ENCODE assay signal across 17 cellular contexts in genomic region chr1:3541465-3541864, GRCh38.
"Had no signal": no experiment of that assay in that cellular context is flagged by ENCODE, and none has a peak within 500 bp of the region (broad histone marks: within the 10 kb centered on the region; RNA-seq: fewer than 3 reads in every experiment).

No MANE protein-coding gene starts in this region.

- H3K36me3 Mint-ChIP-seq: activated naive CD8-positive, alpha-beta T cell; naive thymus-derived CD8-positive, alpha-beta T cell; neural progenitor cell had no signal

- H3K27me3 Mint-ChIP-seq: activated naive CD8-positive, alpha-beta T cell; activated T-helper 17 cell treated with anti-CD3 and anti-CD28 coated beads, Interleukin-2, amount 50 U/mL, for 72 hours; central memory CD8-positive, alpha-beta T cell; naive thymus-derived CD8-positive, alpha-beta T cell; progenitor cell of endocrine pancreas had no signal

- H3K9ac ChIP-seq: neural progenitor cell had no signal

- DNase-seq: activated CD4-positive, alpha-beta T cell treated with anti-CD3 and anti-CD28 coated beads for 1 hour; activated naive CD4-positive, alpha-beta T cell; activated T-cell treated with anti-CD3 and anti-CD28 coated beads, Interleukin-2, amount 50 U/mL, for 1 hour; colonic mucosa; heart right ventricle; naive thymus-derived CD8-positive, alpha-beta T cell; retina; stimulated activated CD4-positive, alpha-beta T cell treated with anti-CD3 and anti-CD28 coated beads, Interleukin-4, amount 100 ng/mL, for 24 hours; stimulated activated naive CD4-positive, alpha-beta T cell treated with Interleukin-2 at 50 U/mL for 16 hours; T-helper 9 cell had no signal

- H2AFZ ChIP-seq: neural progenitor cell had no signal

- ATAC-seq: activated T-helper 17 cell treated with anti-CD3 and anti-CD28 coated beads, Interleukin-2, amount 50 U/mL, for 72 hours; naive thymus-derived CD8-positive, alpha-beta T cell had no signal

- H3K4me3 Mint-ChIP-seq: activated naive CD8-positive, alpha-beta T cell; activated T-helper 17 cell treated with anti-CD3 and anti-CD28 coated beads, Interleukin-2, amount 50 U/mL, for 72 hours; central memory CD8-positive, alpha-beta T cell; naive thymus-derived CD8-positive, alpha-beta T cell; neural progenitor cell had no signal

- H3K27me3 ChIP-seq: adrenal gland, colonic mucosa, neural progenitor cell had no signal

- H3K9me3 Mint-ChIP-seq: activated T-helper 17 cell treated with anti-CD3 and anti-CD28 coated beads, Interleukin-2, amount 50 U/mL, for 72 hours; central memory CD8-positive, alpha-beta T cell; naive thymus-derived CD8-positive, alpha-beta T cell; neural progenitor cell had no signal

- H3K27ac Mint-ChIP-seq: activated naive CD8-positive, alpha-beta T cell; activated T-helper 17 cell treated with anti-CD3 and anti-CD28 coated beads, Interleukin-2, amount 50 U/mL, for 72 hours; naive thymus-derived CD8-positive, alpha-beta T cell; neural progenitor cell; progenitor cell of endocrine pancreas had no signal

- H3K4me1 Mint-ChIP-seq: activated T-helper 17 cell treated with anti-CD3 and anti-CD28 coated beads, Interleukin-2, amount 50 U/mL, for 72 hours; central memory CD8-positive, alpha-beta T cell had no signal

- H3K36me3 ChIP-seq: adrenal gland, colonic mucosa, heart right ventricle, neural progenitor cell had no signal

- H3K27ac ChIP-seq: colonic mucosa, neural progenitor cell had no signal

- H3K9me3 ChIP-seq: adrenal gland, colonic mucosa, heart right ventricle had no signal

- H3K4me3 ChIP-seq: adrenal gland, colonic mucosa, heart right ventricle, lung, neural progenitor cell had no signal

- H3K4me2 ChIP-seq: neural progenitor cell had no signal

- H3K4me1 ChIP-seq: colonic mucosa had no signal
